Comparison of ENCODE assay signal across 13 cellular contexts in the genomic region with DNA sequence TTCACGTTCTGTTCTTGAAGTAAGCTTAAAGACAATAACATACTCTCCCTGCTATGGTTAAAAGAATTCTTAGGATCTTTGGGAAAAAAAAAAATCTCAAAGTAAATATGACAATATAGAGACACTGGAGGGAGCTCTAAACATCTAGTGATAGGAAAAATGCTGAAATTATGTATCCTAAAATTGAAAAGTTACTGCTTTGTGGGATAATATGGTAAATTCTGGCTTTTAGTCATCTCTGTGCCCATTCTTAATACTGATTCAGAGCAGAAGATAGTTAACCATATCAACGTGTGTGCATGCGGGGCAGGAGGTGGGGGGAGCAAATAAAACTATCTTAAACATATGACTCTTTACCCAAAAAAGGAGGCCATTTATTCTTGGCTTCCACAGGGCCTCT.
DNase-seq lines count a peak whose midpoint lies in the region; TF ChIP-seq lines count a peak whose summit lies in the region.
"Had no signal": no experiment of that assay in that cellular context is flagged by ENCODE, and none has a peak within 500 bp of the region (broad histone marks: within the 10 kb centered on the region; RNA-seq: fewer than 3 reads in every experiment).

No MANE protein-coding gene starts in this region.

- H3K27me3 ChIP-seq in Loucy (ENCODE audit: insufficient read depth, low read length, poor library complexity, severe bottlenecking), result no peaks in the 10 kb centered on the region
- H3K27me3 ChIP-seq: ascending aorta had no signal

- H3F3A ChIP-seq in Loucy (ENCODE audit: low read depth), result no peaks in the 10 kb centered on the region

- no peaks in the 10 kb centered on the region for H3K9me3 ChIP-seq in Loucy (ENCODE audit: insufficient read depth, low read depth, low read length)
- H3K9me3 ChIP-seq: ascending aorta, thoracic aorta had no signal

- H3K4me3 ChIP-seq in Loucy (ENCODE audit: low read length, poor library complexity, severe bottlenecking) (no peak overlapping the region), retinal pigment epithelial cell (ENCODE audit: low read length) (no peak overlapping the region)
- H3K4me3 ChIP-seq: ascending aorta, thoracic aorta had no signal

- no peak overlapping the region for H3K4me2 ChIP-seq in Loucy (ENCODE audit: low read depth, low read length, poor library complexity, severe bottlenecking)

- no peaks in the 10 kb centered on the region for H3K9me2 ChIP-seq in Loucy (replicated peaks; ENCODE audit: low read depth, low read length)

- peaks cover 19% of the 10 kb centered on the region for H3K4me1 ChIP-seq in Loucy (ENCODE audit: insufficient read depth, low read length, poor library complexity, severe bottlenecking)

- H3K36me3 ChIP-seq in Loucy (ENCODE audit: insufficient read depth, low read length), result no peaks in the 10 kb centered on the region; the same call in 1 of the 2 replicates
- H3K36me3 ChIP-seq: ascending aorta, thoracic aorta had no signal

- H3K79me2 ChIP-seq in Loucy (ENCODE audit: insufficient read depth, low read length), result no peaks in the 10 kb centered on the region

- no peak overlapping the region for H2AFZ ChIP-seq in Loucy (ENCODE audit: low read length)

- DNase-seq in DMS 273 (lab: John Stamatoyannopoulos, UW; ENCODE audit: unreplicated experiment) (peak; percentile 13), DMS 273 treated with DMSO at 0.1 percent for 48 hours (lab: John Stamatoyannopoulos, UW) (no peak), dermis blood vessel endothelial cell (peak; percentile 17), retinal pigment epithelial cell (ENCODE audit: low read depth) (no peak), SIG-M5 (lab: John Stamatoyannopoulos, UW) (no peak), DMS114 treated with DMSO at 0.1 percent for 48 hours (lab: John Stamatoyannopoulos, UW; ENCODE audit: unreplicated experiment) (no peak), activated gamma-delta T cell (lab: John Stamatoyannopoulos, UW) (no peak)
- DNase-seq: NCI-H524 treated with DMSO at 0.1 percent for 48 hours; occipital lobe; stimulated activated CD4-positive, alpha-beta T cell treated with anti-CD3 and anti-CD28 coated beads, Interleukin-4, amount 100 ng/mL, for 4 hours had no signal

- TF ChIP-seq CTCF in Loucy (conservative IDR thresholded peaks at IDR 0.05; ENCODE audit: low read length) (peak; percentile 57), retinal pigment epithelial cell (conservative IDR thresholded peaks at IDR 0.05; ENCODE audit: low read depth, low read length) (peak; percentile 19)

- no peak overlapping the region for H3K9ac ChIP-seq in Loucy (ENCODE audit: low read depth, low read length, poor library complexity, severe bottlenecking)

- H4K20me1 ChIP-seq in Loucy (ENCODE audit: insufficient read depth, low read length, poor library complexity, severe bottlenecking), result no peaks in the 10 kb centered on the region

Comparison
In these comparisons a context has a peak if more than half of its experiments do, and no peak if none do; other contexts are left out.
1. DNase-seq: peak in DMS 273 (single experiment) and dermis blood vessel endothelial cell (single experiment); none in DMS 273 treated with DMSO at 0.1 percent for 48 hours (single experiment), retinal pigment epithelial cell (single experiment), SIG-M5 (single experiment), DMS114 treated with DMSO at 0.1 percent for 48 hours (single experiment) and activated gamma-delta T cell (single experiment).